16 cellular contexts compared by ENCODE assay signal in genomic region chr3:55765906-55766701, GRCh38.
A peak's percentile ranks its signal among the peaks of the same experiment; 100 is the strongest.
DNase-seq lines count a peak whose midpoint lies in the region; ATAC-seq and TF ChIP-seq lines count a peak whose summit lies in the region.
"Had no signal": no experiment of that assay in that cellular context is flagged by ENCODE, and none has a peak within 500 bp of the region (broad histone marks: within the 10 kb centered on the region; RNA-seq: fewer than 3 reads in every experiment).

No MANE protein-coding gene starts in this region.

- peak overlapping the region in 2 of 3 experiments; percentile 2 to 41; a peak in 2 of 7 replicates for H3K27ac Mint-ChIP-seq in H9
- no peak overlapping the region for H3K27ac Mint-ChIP-seq in natural killer cell treated with Interleukin-12 subunit alpha and Interleukin-12 subunit beta and Interleukin-15 and Interleukin-18, amount 100 ng/mL, for 72 hours
- H3K27ac Mint-ChIP-seq: CD14-positive monocyte; CD4-positive, alpha-beta memory T cell had no signal

- H3K4ac ChIP-seq in H9 (ENCODE audit: low read depth, low read length) (no peak overlapping the region), mesendoderm (ENCODE audit: low read depth, low read length) (peak overlapping the region; percentile 3)

- WGBS in H9 (ENCODE audit: extremely low coverage, insufficient read length, low lambda C conversion rate): no CpG with 5 or more reads among the region's 7 CpGs
- no CpG with 5 or more reads among the region's 7 CpGs for WGBS in mesendoderm (ENCODE audit: extremely low coverage, insufficient coverage, low lambda C conversion rate)

- H3K9me3 Mint-ChIP-seq in H9: no peaks in the 10 kb centered on the region
- H3K9me3 Mint-ChIP-seq in natural killer cell treated with Interleukin-12 subunit alpha and Interleukin-12 subunit beta and Interleukin-15 and Interleukin-18, amount 100 ng/mL, for 72 hours: no peaks in the 10 kb centered on the region

- H3K18ac ChIP-seq in H9 (ENCODE audit: insufficient read length, low read depth, low read length) (no peak overlapping the region), mesendoderm (ENCODE audit: low read length) (peak overlapping the region; percentile 13)

- H3K36me3 ChIP-seq in mesendoderm (ENCODE audit: control insufficient read depth, insufficient read depth, low read length): no peaks in the 10 kb centered on the region
- H3K36me3 ChIP-seq: BLaER1, HAP-1 had no signal

- no peak overlapping the region for H3K4me3 Mint-ChIP-seq in H9
- H3K4me3 Mint-ChIP-seq in natural killer cell treated with Interleukin-12 subunit alpha and Interleukin-12 subunit beta and Interleukin-15 and Interleukin-18, amount 100 ng/mL, for 72 hours: no peak overlapping the region
- H3K4me3 Mint-ChIP-seq: CD14-positive monocyte; CD4-positive, alpha-beta memory T cell had no signal

- DNase-seq in H9 (no peak), cerebellar cortex (ENCODE audit: low spot score) (peak; percentile 92), mesendoderm (no peak), pons (ENCODE audit: low spot score) (peak; percentile 11), NCI-H69 (lab: John Stamatoyannopoulos, UW) (no peak), DMS 273 (lab: John Stamatoyannopoulos, UW; ENCODE audit: unreplicated experiment) (no peak)
- DNase-seq in natural killer cell treated with Interleukin-12 subunit alpha and Interleukin-12 subunit beta and Interleukin-15 and Interleukin-18, amount 100 ng/mL, for 72 hours (ENCODE audit: low spot score): no peak
- DNase-seq: 8988T; CD4-positive, alpha-beta memory T cell; DND-41; EL had no signal

- H2AK5ac ChIP-seq in H9 (ENCODE audit: insufficient read length, low read length) (no peak overlapping the region), mesendoderm (ENCODE audit: low read length) (peak overlapping the region; percentile 3)

- no peaks in the 10 kb centered on the region for H3K9me3 ChIP-seq in H9 (ENCODE audit: control insufficient read depth, low read depth, low read length)
- H3K9me3 ChIP-seq: BLaER1, HAP-1 had no signal

- ATAC-seq in natural killer cell treated with Interleukin-12 subunit alpha and Interleukin-12 subunit beta and Interleukin-15 and Interleukin-18, amount 100 ng/mL, for 72 hours: no peak
- no peak for ATAC-seq in GM21529 (IDR thresholded peaks at IDR 0.05; ENCODE audit: unreplicated experiment)

- H3K79me2 ChIP-seq in H9 (ENCODE audit: insufficient read depth, low read length) (no peaks in the 10 kb centered on the region), mesendoderm (ENCODE audit: control insufficient read depth, insufficient read depth, low read length) (no peaks in the 10 kb centered on the region)

- no peak overlapping the region for H2AFZ ChIP-seq in H9 (ENCODE audit: low read length)

- H3K36me3 Mint-ChIP-seq in H9 (ENCODE audit: insufficient read depth in 1 of 3, low read depth in 3 of 3): no peaks in the 10 kb centered on the region
- no peaks in the 10 kb centered on the region for H3K36me3 Mint-ChIP-seq in natural killer cell treated with Interleukin-12 subunit alpha and Interleukin-12 subunit beta and Interleukin-15 and Interleukin-18, amount 100 ng/mL, for 72 hours
- H3K36me3 Mint-ChIP-seq: CD14-positive monocyte; CD4-positive, alpha-beta memory T cell had no signal

- H3K4me1 Mint-ChIP-seq in H9: no peaks in the 10 kb centered on the region
- H3K4me1 Mint-ChIP-seq in natural killer cell treated with Interleukin-12 subunit alpha and Interleukin-12 subunit beta and Interleukin-15 and Interleukin-18, amount 100 ng/mL, for 72 hours (ENCODE audit: low read depth in 2 of 2): no peaks in the 10 kb centered on the region
- H3K4me1 Mint-ChIP-seq: CD14-positive monocyte; CD4-positive, alpha-beta memory T cell had no signal

- H2BK15ac ChIP-seq in H9 (ENCODE audit: low read depth, low read length): no peak overlapping the region
- H2BK15ac ChIP-seq in mesendoderm (replicated peaks; ENCODE audit: low read depth): no peak overlapping the region

- no peak overlapping the region for H2BK12ac ChIP-seq in H9 (ENCODE audit: insufficient read length, low read depth, low read length)

- H3K9ac ChIP-seq in H9 (ENCODE audit: extremely low read depth, insufficient read length, low read length) (no peak overlapping the region), mesendoderm (ENCODE audit: low read length) (no peak overlapping the region)
- H3K9ac ChIP-seq: BLaER1 had no signal

- H2BK120ac ChIP-seq in H9 (ENCODE audit: low read depth, low read length, poor library complexity, severe bottlenecking) (no peak overlapping the region), mesendoderm (ENCODE audit: low read depth, low read length) (no peak overlapping the region)

- H4K91ac ChIP-seq in H9 (ENCODE audit: insufficient read length, low read depth, low read length): no peak overlapping the region

- no peak overlapping the region for H2BK20ac ChIP-seq in H9 (ENCODE audit: low read depth, low read length, poor library complexity, severe bottlenecking)

- H4K20me1 ChIP-seq in H9 (ENCODE audit: control insufficient read depth, insufficient read depth, insufficient read length): no peaks in the 10 kb centered on the region
- H4K20me1 ChIP-seq: BLaER1 had no signal

- H3K56ac ChIP-seq in H9 (ENCODE audit: insufficient read length, low read depth, low read length) (no peak overlapping the region), mesendoderm (ENCODE audit: low read length) (peak overlapping the region; percentile 76)

- no peak overlapping the region for H3K23ac ChIP-seq in H9 (ENCODE audit: insufficient read length, low read depth, low read length)
- no peak overlapping the region for H3K23ac ChIP-seq in mesendoderm (ENCODE audit: low read length)

- no peak overlapping the region for H3K4me2 ChIP-seq in H9 (ENCODE audit: insufficient read depth, insufficient read length, low read length)
- H3K4me2 ChIP-seq in mesendoderm (ENCODE audit: low read length): no peak overlapping the region
- H3K4me2 ChIP-seq: BLaER1 had no signal

- H2BK5ac ChIP-seq in H9 (ENCODE audit: insufficient read length, low read length) (no peak overlapping the region), mesendoderm (ENCODE audit: low read length) (peak overlapping the region; percentile 54)

- H3K27me3 ChIP-seq in H9 (ENCODE audit: insufficient read depth, low read length) (no peaks in the 10 kb centered on the region), mesendoderm (ENCODE audit: insufficient read depth, low read length, poor library complexity) (peaks cover 1% of the 10 kb centered on the region)
- H3K27me3 ChIP-seq: BLaER1 had no signal

- no peaks in the 10 kb centered on the region for H3K23me2 ChIP-seq in H9 (ENCODE audit: insufficient read length, low read depth, low read length, poor library complexity, severe bottlenecking)

- H3K79me1 ChIP-seq in H9 (ENCODE audit: insufficient read depth, low read depth, low read length, poor library complexity, severe bottlenecking) (no peaks in the 10 kb centered on the region), mesendoderm (ENCODE audit: low read length) (no peaks in the 10 kb centered on the region)

- no peaks in the 10 kb centered on the region for H3K27me3 Mint-ChIP-seq in H9 (ENCODE audit: low read depth)
- no peaks in the 10 kb centered on the region for H3K27me3 Mint-ChIP-seq in natural killer cell treated with Interleukin-12 subunit alpha and Interleukin-12 subunit beta and Interleukin-15 and Interleukin-18, amount 100 ng/mL, for 72 hours
- H3K27me3 Mint-ChIP-seq: CD4-positive, alpha-beta memory T cell had no signal

- H3K27ac ChIP-seq in H9 (ENCODE audit: insufficient read length, low read depth, low read length) (no peak overlapping the region), mesendoderm (ENCODE audit: low read depth, low read length) (no peak overlapping the region)
- H3K27ac ChIP-seq: BLaER1, HL-60 had no signal

- H3K14ac ChIP-seq in H9 (ENCODE audit: insufficient read depth, low read length): no peak overlapping the region; the same call in 1 of the 2 replicates

- no peak overlapping the region for H4K8ac ChIP-seq in H9 (replicated peaks; ENCODE audit: insufficient read length, low read depth, low read length)
- no peak overlapping the region for H4K8ac ChIP-seq in mesendoderm (ENCODE audit: low read depth, low read length)

- H3K4me1 ChIP-seq in H9 (ENCODE audit: insufficient read depth, low read length) (no peaks in the 10 kb centered on the region), mesendoderm (ENCODE audit: control insufficient read depth, low read depth, low read length) (peaks cover 13% of the 10 kb centered on the region)
- H3K4me1 ChIP-seq: BLaER1, HAP-1 had no signal

- no peak for TF ChIP-seq CTCF in H9 (conservative IDR thresholded peaks at IDR 0.05)

- no peak overlapping the region for H3K4me3 ChIP-seq in mesendoderm (ENCODE audit: low read length)
- H3K4me3 ChIP-seq: BLaER1, HAP-1 had no signal

- H3T11ph ChIP-seq in H9 (ENCODE audit: low read length): no peak overlapping the region

- H4K5ac ChIP-seq in H9 (ENCODE audit: insufficient read length, low read depth, low read length) (no peak overlapping the region), mesendoderm (ENCODE audit: low read length) (no peak overlapping the region)

Comparison
In these comparisons a context has a peak if more than half of its experiments do, and no peak if none do; other contexts are left out.
1. DNase-seq: peak in cerebellar cortex (single experiment) and pons (single experiment); none in H9 (single experiment), mesendoderm (single experiment), natural killer cell treated with Interleukin-12 subunit alpha and Interleukin-12 subunit beta and Interleukin-15 and Interleukin-18, amount 100 ng/mL, for 72 hours (single experiment), NCI-H69 (single experiment) and DMS 273 (single experiment).
2. H3K27ac Mint-ChIP-seq: peak in H9 (2 of 3); none in natural killer cell treated with Interleukin-12 subunit alpha and Interleukin-12 subunit beta and Interleukin-15 and Interleukin-18, amount 100 ng/mL, for 72 hours (0 of 2).